In genomic region chr4:24727390-24727789, GRCh38 we compare ENCODE assay signal across 34 cellular contexts.
"Had no signal": no experiment of that assay in that cellular context is flagged by ENCODE, and none has a peak within 500 bp of the region (broad histone marks: within the 10 kb centered on the region; RNA-seq: fewer than 3 reads in every experiment).

No MANE protein-coding gene starts in this region.

- H3K36me3 ChIP-seq: adrenal gland, cardiac muscle cell had no signal

- H3K4me1 ChIP-seq: adrenal gland had no signal

- H3K4me3 Mint-ChIP-seq: activated B cell treated with CpG ODN at 0.5 μM for 24 hours; activated CD4-positive, alpha-beta memory T cell treated with anti-CD3 and anti-CD28 coated beads for 36 hours; activated CD4-positive, alpha-beta T cell treated with anti-CD3 and anti-CD28 coated beads, Interleukin-2, amount 10 ng/mL, durations not matched to agents 24 days and 14 days; activated CD8-positive, alpha-beta T cell treated with anti-CD3 and anti-CD28 coated beads for 36 hours; activated naive CD4-positive, alpha-beta T cell treated with anti-CD3 and anti-CD28 coated beads for 36 hours; activated naive CD8-positive, alpha-beta T cell treated with anti-CD3 and anti-CD28 coated beads for 36 hours; activated T-cell treated with anti-CD3 and anti-CD28 coated beads, Interleukin-2, amount 50 U/mL, for 4 hours; activated T-cell treated with anti-CD3 and anti-CD28 coated beads, Interleukin-2, amount 50 U/mL, for 72 hours; activated T-helper 1 cell treated with anti-CD3 and anti-CD28 coated beads, Interleukin-12 subunit alpha, Interleukin-12 subunit beta, Interleukin-2, Interleukin-4 antibody, amounts not matched to agents 30 ng/mL and 10 ng/mL and 1 ng/mL, durations not matched to agents 14 hours and 24 hours and 36 hours; activated T-helper 17 cell treated with anti-CD3 and anti-CD28 coated beads, Interleukin-2, amount 50 U/mL, for 72 hours; brain; central memory CD8-positive, alpha-beta T cell; T-helper 17 cell had no signal

- ATAC-seq: activated CD8-positive, alpha-beta T cell treated with anti-CD3 and anti-CD28 coated beads for 36 hours; activated naive CD4-positive, alpha-beta T cell treated with anti-CD3 and anti-CD28 coated beads, Interleukin-2, amount 50 U/mL, for 72 hours; activated T-cell treated with anti-CD3 and anti-CD28 coated beads, Interleukin-2, amount 50 U/mL, for 4 hours; activated T-cell treated with anti-CD3 and anti-CD28 coated beads, Interleukin-2, amount 50 U/mL, for 72 hours; activated T-helper 17 cell treated with anti-CD3 and anti-CD28 coated beads, Interleukin-2, amount 50 U/mL, for 72 hours; T-helper 17 cell had no signal

- DNase-seq: activated B cell treated with CpG ODN at 0.5 μM for 24 hours; activated CD4-positive, alpha-beta memory T cell treated with anti-CD3 and anti-CD28 coated beads for 36 hours; activated CD4-positive, alpha-beta T cell treated with anti-CD3 and anti-CD28 coated beads for 4 hours; activated CD4-positive, alpha-beta T cell treated with anti-CD3 and anti-CD28 coated beads, Interleukin-2, amount 10 ng/mL, durations not matched to agents 24 days and 14 days; activated CD4-positive, alpha-beta T cell treated with anti-CD3 and anti-CD28 coated beads, Interleukin-2, amount 50 U/mL, for 1 hour; activated CD4-positive, alpha-beta T cell treated with anti-CD3 and anti-CD28 coated beads, Interleukin-2, amount 50 U/mL, for 4 hours; activated CD4-positive, CD25-positive, alpha-beta regulatory T cell treated with anti-CD3 and anti-CD28 coated beads, Interleukin-2, amount 50 U/mL, for 72 hours; activated CD8-positive, alpha-beta memory T cell treated with anti-CD3 and anti-CD28 coated beads, Interleukin-2, amount 50 U/mL, for 4 hours; activated CD8-positive, alpha-beta T cell treated with anti-CD3 and anti-CD28 coated beads for 36 hours; activated effector memory CD4-positive, alpha-beta T cell treated with anti-CD3 and anti-CD28 coated beads, Interleukin-2, amount 50 U/mL, for 16 hours; activated gamma-delta T cell treated with Interleukin-2 at 50 U/mL for 16 hours; activated naive CD4-positive, alpha-beta T cell; activated naive CD4-positive, alpha-beta T cell treated with anti-CD3 and anti-CD28 coated beads for 36 hours; activated naive CD4-positive, alpha-beta T cell treated with anti-CD3 and anti-CD28 coated beads, Interleukin-2, amount 50 U/mL, for 16 hours; activated naive CD8-positive, alpha-beta T cell treated with anti-CD3 and anti-CD28 coated beads for 36 hours; activated T-cell treated with anti-CD3 and anti-CD28 coated beads for 4 hours; activated T-cell treated with anti-CD3 and anti-CD28 coated beads, Interleukin-2, amount 50 U/mL, for 1 hour; activated T-cell treated with anti-CD3 and anti-CD28 coated beads, Interleukin-2, amount 50 U/mL, for 4 hours; activated T-cell treated with anti-CD3 and anti-CD28 coated beads, Interleukin-2, amount 50 U/mL, for 72 hours; adrenal gland; amniotic stem cell; aorta; caudate nucleus; cerebellar nuclear complex; T-helper 17 cell had no signal

- H3K27me3 Mint-ChIP-seq: activated B cell treated with CpG ODN at 0.5 μM for 24 hours; activated CD4-positive, alpha-beta T cell treated with anti-CD3 and anti-CD28 coated beads, Interleukin-2, amount 10 ng/mL, durations not matched to agents 24 days and 14 days; brain; T-helper 17 cell had no signal

- H3K4me3 ChIP-seq: adrenal gland, cardiac muscle cell had no signal

- H3K36me3 Mint-ChIP-seq: activated CD4-positive, alpha-beta memory T cell treated with anti-CD3 and anti-CD28 coated beads for 36 hours; activated naive CD4-positive, alpha-beta T cell treated with anti-CD3 and anti-CD28 coated beads, Interleukin-2, amount 50 U/mL, for 72 hours; activated naive CD8-positive, alpha-beta T cell treated with anti-CD3 and anti-CD28 coated beads for 36 hours; brain had no signal

- H3K9me3 Mint-ChIP-seq: activated B cell treated with CpG ODN at 0.5 μM for 24 hours; activated CD4-positive, alpha-beta memory T cell treated with anti-CD3 and anti-CD28 coated beads for 36 hours; activated CD4-positive, alpha-beta T cell treated with anti-CD3 and anti-CD28 coated beads, Interleukin-2, amount 10 ng/mL, durations not matched to agents 24 days and 14 days; activated CD8-positive, alpha-beta T cell treated with anti-CD3 and anti-CD28 coated beads for 36 hours; activated naive CD4-positive, alpha-beta T cell treated with anti-CD3 and anti-CD28 coated beads for 36 hours; activated naive CD4-positive, alpha-beta T cell treated with anti-CD3 and anti-CD28 coated beads, Interleukin-2, amount 50 U/mL, for 72 hours; activated naive CD8-positive, alpha-beta T cell treated with anti-CD3 and anti-CD28 coated beads for 36 hours; activated T-cell treated with anti-CD3 and anti-CD28 coated beads, Interleukin-2, amount 50 U/mL, for 4 hours; activated T-cell treated with anti-CD3 and anti-CD28 coated beads, Interleukin-2, amount 50 U/mL, for 72 hours; activated T-helper 1 cell treated with anti-CD3 and anti-CD28 coated beads, Interleukin-12 subunit alpha, Interleukin-12 subunit beta, Interleukin-2, Interleukin-4 antibody, amounts not matched to agents 30 ng/mL and 10 ng/mL and 1 ng/mL, durations not matched to agents 14 hours and 24 hours and 36 hours; activated T-helper 17 cell treated with anti-CD3 and anti-CD28 coated beads, Interleukin-2, amount 50 U/mL, for 72 hours; brain; central memory CD8-positive, alpha-beta T cell had no signal

- H3K27ac ChIP-seq: adrenal gland, cardiac muscle cell, VCaP had no signal

- H3K9me3 ChIP-seq: adrenal gland had no signal

- H3K4me1 Mint-ChIP-seq: activated B cell treated with CpG ODN at 0.5 μM for 24 hours; activated CD4-positive, alpha-beta T cell treated with anti-CD3 and anti-CD28 coated beads, Interleukin-2, amount 10 ng/mL, durations not matched to agents 24 days and 14 days; activated naive CD8-positive, alpha-beta T cell treated with anti-CD3 and anti-CD28 coated beads for 36 hours; activated T-helper 17 cell treated with anti-CD3 and anti-CD28 coated beads, Interleukin-2, amount 50 U/mL, for 72 hours; central memory CD8-positive, alpha-beta T cell; T-helper 17 cell had no signal

- H3K27ac Mint-ChIP-seq: activated B cell treated with CpG ODN at 0.5 μM for 24 hours; activated CD4-positive, alpha-beta memory T cell treated with anti-CD3 and anti-CD28 coated beads for 36 hours; activated CD4-positive, alpha-beta T cell treated with anti-CD3 and anti-CD28 coated beads, Interleukin-2, amount 10 ng/mL, durations not matched to agents 24 days and 14 days; activated CD8-positive, alpha-beta T cell treated with anti-CD3 and anti-CD28 coated beads for 36 hours; activated naive CD4-positive, alpha-beta T cell treated with anti-CD3 and anti-CD28 coated beads for 36 hours; activated naive CD4-positive, alpha-beta T cell treated with anti-CD3 and anti-CD28 coated beads, Interleukin-2, amount 50 U/mL, for 72 hours; activated naive CD8-positive, alpha-beta T cell treated with anti-CD3 and anti-CD28 coated beads for 36 hours; activated T-cell treated with anti-CD3 and anti-CD28 coated beads, Interleukin-2, amount 50 U/mL, for 72 hours; activated T-helper 1 cell treated with anti-CD3 and anti-CD28 coated beads, Interleukin-12 subunit alpha, Interleukin-12 subunit beta, Interleukin-2, Interleukin-4 antibody, amounts not matched to agents 30 ng/mL and 10 ng/mL and 1 ng/mL, durations not matched to agents 14 hours and 24 hours and 36 hours; activated T-helper 17 cell treated with anti-CD3 and anti-CD28 coated beads, Interleukin-2, amount 50 U/mL, for 72 hours; brain; T-helper 17 cell had no signal

- FAIRE-seq: bronchial epithelial cell, TTC549 had no signal

- H3K27me3 ChIP-seq: adrenal gland, cardiac muscle cell had no signal
